10 cellular contexts compared by ENCODE assay signal in genomic region chr7:126702242-126703016, GRCh38.
DNase-seq lines count a peak whose midpoint lies in the region; ATAC-seq and TF ChIP-seq lines count a peak whose summit lies in the region.
"Had no signal": no experiment of that assay in that cellular context is flagged by ENCODE, and none has a peak within 500 bp of the region (broad histone marks: within the 10 kb centered on the region; RNA-seq: fewer than 3 reads in every experiment).

No MANE protein-coding gene starts in this region.

- H3K4me3 ChIP-seq in fibroblast of pulmonary artery (replicated peaks; ENCODE audit: low read depth, low read length), result no peak overlapping the region
- H3K4me3 ChIP-seq in naive thymus-derived CD4-positive, alpha-beta T cell (ENCODE audit: low read length), result no peak overlapping the region

- CTCF ChIA-PET in naive thymus-derived CD4-positive, alpha-beta T cell (lab: Charles Lee), result no interaction called here

- no peak overlapping the region for H3K27ac ChIP-seq in naive thymus-derived CD4-positive, alpha-beta T cell (ENCODE audit: low read depth, low read length)

- TF ChIP-seq POLR2A in GM18505 (IDR thresholded peaks at IDR 0.05; ENCODE audit: borderline replicate concordance, extremely low read depth, insufficient read depth, insufficient read length), result peak; percentile 65

- H3K36me3 ChIP-seq in naive thymus-derived CD4-positive, alpha-beta T cell (ENCODE audit: control insufficient read depth in 2 of 3, insufficient read depth in 3 of 3, low read length in 3 of 3), result no peaks in the 10 kb centered on the region

- no peak overlapping the region for H3K27ac Mint-ChIP-seq in naive thymus-derived CD4-positive, alpha-beta T cell
- H3K27ac Mint-ChIP-seq: activated CD4-positive, alpha-beta memory T cell treated with anti-CD3 and anti-CD28 coated beads for 36 hours had no signal

- TF ChIP-seq CTCF in fibroblast of pulmonary artery (IDR thresholded peaks at IDR 0.05; ENCODE audit: low read length, missing control alignments), result no peak

- H3K4me1 ChIP-seq in naive thymus-derived CD4-positive, alpha-beta T cell (ENCODE audit: control insufficient read depth in 2 of 2, insufficient read depth in 2 of 2, low read length in 2 of 2), result no peaks in the 10 kb centered on the region

- POLR2A ChIA-PET in naive thymus-derived CD4-positive, alpha-beta T cell (lab: Charles Lee), result no interaction called here

- peaks cover 0 to 16% (median 0%) of the 10 kb centered on the region in 5 donors for H3K27me3 Mint-ChIP-seq in naive thymus-derived CD4-positive, alpha-beta T cell
- H3K27me3 Mint-ChIP-seq: activated CD4-positive, alpha-beta memory T cell treated with anti-CD3 and anti-CD28 coated beads for 36 hours had no signal

- peaks cover 0 to 11% (median 3%) of the 10 kb centered on the region in 11 donors for H3K9me3 Mint-ChIP-seq in naive thymus-derived CD4-positive, alpha-beta T cell
- H3K9me3 Mint-ChIP-seq: activated CD4-positive, alpha-beta memory T cell treated with anti-CD3 and anti-CD28 coated beads for 36 hours had no signal

- ATAC-seq in GM18505 (IDR thresholded peaks at IDR 0.05; ENCODE audit: unreplicated experiment) (peak; percentile 55), GM21825 (IDR thresholded peaks at IDR 0.05; ENCODE audit: unreplicated experiment) (peak; percentile 49), HG03520 (IDR thresholded peaks at IDR 0.05; ENCODE audit: unreplicated experiment) (peak; percentile 50)
- ATAC-seq in naive thymus-derived CD4-positive, alpha-beta T cell, result no peak

- intact Hi-C loops in naive thymus-derived CD4-positive, alpha-beta T cell (cut with micrococcal nuclease), result no loop called here

- DNase-seq in fibroblast of pulmonary artery (ENCODE audit: low read depth) (peak; percentile 61), NCI-H2107 treated with DMSO at 0.1 percent for 48 hours (lab: John Stamatoyannopoulos, UW; ENCODE audit: unreplicated experiment) (no peak), NCI-H2029 (lab: John Stamatoyannopoulos, UW) (no peak)
- DNase-seq in stimulated activated CD4-positive, alpha-beta T cell treated with anti-CD3 and anti-CD28 coated beads, Interleukin-15, amount 100 ng/mL, for 24 hours, result no peak
- DNase-seq in naive thymus-derived CD4-positive, alpha-beta T cell, result no peak
- DNase-seq: activated CD4-positive, alpha-beta memory T cell treated with anti-CD3 and anti-CD28 coated beads for 36 hours; NCI-H2081 treated with DMSO at 0.1 percent for 48 hours had no signal

- no peaks in the 10 kb centered on the region for H3K36me3 Mint-ChIP-seq in naive thymus-derived CD4-positive, alpha-beta T cell
- H3K36me3 Mint-ChIP-seq: activated CD4-positive, alpha-beta memory T cell treated with anti-CD3 and anti-CD28 coated beads for 36 hours had no signal

- no peaks in the 10 kb centered on the region for H3K9me3 ChIP-seq in naive thymus-derived CD4-positive, alpha-beta T cell (ENCODE audit: control insufficient read depth in 2 of 3, low read length in 3 of 3)

- H3K4me1 Mint-ChIP-seq in naive thymus-derived CD4-positive, alpha-beta T cell, result peaks cover 0 to 11% (median 0%) of the 10 kb centered on the region in 7 donors

- no peak overlapping the region for H3K4me3 Mint-ChIP-seq in naive thymus-derived CD4-positive, alpha-beta T cell
- H3K4me3 Mint-ChIP-seq: activated CD4-positive, alpha-beta memory T cell treated with anti-CD3 and anti-CD28 coated beads for 36 hours had no signal

- no peaks in the 10 kb centered on the region for H3K27me3 ChIP-seq in naive thymus-derived CD4-positive, alpha-beta T cell (ENCODE audit: control insufficient read depth in 2 of 2, insufficient read depth in 2 of 2, low read length in 2 of 2)
